9 cellular contexts compared by ENCODE assay signal in the genomic region with DNA sequence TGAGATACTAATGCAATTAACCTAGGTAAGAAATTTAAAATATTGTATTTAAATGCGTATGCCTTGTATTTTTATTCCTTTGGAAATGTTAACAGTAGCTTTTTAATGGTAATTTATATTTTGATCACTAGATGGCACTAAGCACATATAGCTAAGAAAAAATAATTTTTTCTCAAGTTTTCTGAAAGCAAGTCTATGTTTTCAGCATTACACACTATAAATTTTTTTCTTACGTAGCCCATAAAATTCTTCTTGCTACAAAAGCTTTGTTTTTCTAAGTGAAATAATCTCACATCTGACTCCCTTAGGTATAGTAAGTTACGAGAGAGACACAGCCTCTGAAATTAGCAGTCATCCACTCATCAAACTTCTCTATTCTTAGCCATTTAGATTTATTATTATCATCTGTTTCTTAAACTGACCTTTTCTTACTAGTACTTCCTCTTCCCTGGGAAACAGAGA. TPM values are rescaled to one million over a fixed set of nuclear protein-coding genes. Genes with fewer than 3 reads are reported as not detected.
DNase-seq lines count a peak whose midpoint lies in the region; ATAC-seq and TF ChIP-seq lines count a peak whose summit lies in the region.
"Had no signal": no experiment of that assay in that cellular context is flagged by ENCODE, and none has a peak within 500 bp of the region (broad histone marks: within the 10 kb centered on the region; RNA-seq: fewer than 3 reads in every experiment).

No MANE protein-coding gene starts in this region.

- H3K27ac ChIP-seq in thoracic aorta: no peak overlapping the region

- no peak overlapping the region for H3K4me3 ChIP-seq in thoracic aorta
- H3K4me3 ChIP-seq: MG63 had no signal

- no peaks in the 10 kb centered on the region for H3K4me1 Mint-ChIP-seq in endothelial cell (ENCODE audit: unreplicated experiment)

- H3K4me3 Mint-ChIP-seq in endothelial cell (ENCODE audit: unreplicated experiment): no peak overlapping the region

- H3K27ac Mint-ChIP-seq in endothelial cell (ENCODE audit: unreplicated experiment): no peak overlapping the region

- no peaks in the 10 kb centered on the region for H3K9me3 Mint-ChIP-seq in endothelial cell (ENCODE audit: unreplicated experiment)

- no peaks in the 10 kb centered on the region for H3K9me3 ChIP-seq in thoracic aorta
- H3K9me3 ChIP-seq: MG63 had no signal

- peak; percentile 14 for DNase-seq in SIG-M5 treated with dmso at 0.1 percent for 504 hours (lab: John Stamatoyannopoulos, UW; ENCODE audit: unreplicated experiment)
- DNase-seq in SIG-M5 (lab: John Stamatoyannopoulos, UW): no peak
- DNase-seq in NCI-H748 (lab: John Stamatoyannopoulos, UW; ENCODE audit: unreplicated experiment): peak; percentile 10
- DNase-seq in endothelial cell (ENCODE audit: low spot score): no peak
- no peak for DNase-seq in thoracic aorta (ENCODE audit: low spot score)
- no peak for DNase-seq in C1 segment of cervical spinal cord (lab: John Stamatoyannopoulos, UW)
- DNase-seq in activated CD4-positive, alpha-beta T cell treated with anti-CD3 and anti-CD28 coated beads, Interleukin-2, amount 50 U/mL, for 1 hour: no peak
- DNase-seq: MG63 had no signal

- no peaks in the 10 kb centered on the region for H3K27me3 Mint-ChIP-seq in endothelial cell (ENCODE audit: unreplicated experiment)

- H3K27me3 ChIP-seq in thoracic aorta (replicated peaks; ENCODE audit: insufficient read depth): no peaks in the 10 kb centered on the region
- H3K27me3 ChIP-seq: MG63 had no signal

- peaks cover 3% of the 10 kb centered on the region for H3K36me3 ChIP-seq in thoracic aorta
- H3K36me3 ChIP-seq: MG63 had no signal

- no peaks in the 10 kb centered on the region for H3K36me3 Mint-ChIP-seq in endothelial cell (ENCODE audit: low read depth, unreplicated experiment)

- TF ChIP-seq CTCF in endothelial cell (IDR thresholded peaks at IDR 0.05; ENCODE audit: unreplicated experiment) (peak; percentile 70), thoracic aorta (IDR thresholded peaks at IDR 0.05) (peak; percentile 33)

- H3K4me1 ChIP-seq in thoracic aorta (ENCODE audit: control insufficient read depth in 1 of 2, low read depth in 2 of 2): no peaks in the 10 kb centered on the region

- ATAC-seq in thoracic aorta (ENCODE audit: insufficient number of reproducible peaks, low FRiP score, low read depth) (no peak), HG02973 (IDR thresholded peaks at IDR 0.05; ENCODE audit: unreplicated experiment) (no peak)

RNA-seq across cellular contexts. Expression of a gene that starts 35.7 kb away (rescaled TPM):
- total RNA-seq in endothelial cell (ENCODE audit: unreplicated experiment) (21.1 TPM), thoracic aorta (10 to 100 TPM; 13.1 to 18.0 TPM)

Comparison
In these comparisons a context has a peak if more than half of its experiments do, and no peak if none do; other contexts are left out.
1. DNase-seq: peak in SIG-M5 treated with dmso at 0.1 percent for 504 hours (single experiment) and NCI-H748 (single experiment); none in SIG-M5 (single experiment), endothelial cell (single experiment), thoracic aorta (single experiment), C1 segment of cervical spinal cord (0 of 14) and activated CD4-positive, alpha-beta T cell treated with anti-CD3 and anti-CD28 coated beads, Interleukin-2, amount 50 U/mL, for 1 hour (single experiment).